ENCODE assay signal across 10 cellular contexts in the genomic region with DNA sequence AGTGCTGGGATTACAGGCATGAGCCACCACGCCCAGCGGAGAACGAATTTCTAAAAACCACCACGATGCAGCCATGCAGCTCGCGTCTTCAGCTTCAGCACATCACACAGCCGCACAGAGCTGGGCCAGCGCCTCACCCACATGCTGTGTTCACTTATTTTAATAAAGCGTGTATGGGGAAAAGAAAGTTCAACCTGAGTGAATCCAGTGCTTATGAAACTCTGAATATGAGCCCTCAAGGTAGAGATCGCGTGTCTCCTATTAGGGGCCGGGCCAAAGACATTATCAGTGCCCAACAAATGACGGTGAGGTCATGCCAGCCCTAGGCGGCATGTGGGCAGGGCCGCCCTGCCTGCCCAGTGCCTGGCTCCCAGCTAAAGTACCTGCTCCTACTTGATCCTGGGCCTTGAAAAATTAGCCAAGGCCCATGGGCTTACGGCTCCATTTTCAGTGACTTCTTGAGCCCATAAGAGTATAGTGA. TPM values are rescaled to one million over a fixed set of nuclear protein-coding genes. Genes with fewer than 3 reads are reported as not detected.
DNase-seq lines count a peak whose midpoint lies in the region; ATAC-seq and TF ChIP-seq lines count a peak whose summit lies in the region.
"Had no signal": no experiment of that assay in that cellular context is flagged by ENCODE, and none has a peak within 500 bp of the region (broad histone marks: within the 10 kb centered on the region; RNA-seq: fewer than 3 reads in every experiment).

No MANE protein-coding gene starts in this region.

- H3K27me3 ChIP-seq in body of pancreas, result no peaks in the 10 kb centered on the region

- H3K4me1 ChIP-seq in body of pancreas, result peaks cover 23% of the 10 kb centered on the region

- TF ChIP-seq CTCF in GM10266 (IDR thresholded peaks at IDR 0.05; ENCODE audit: control insufficient read depth, insufficient read depth, low read depth, missing control alignments), result no peak
- TF ChIP-seq CTCF in GM20000 (IDR thresholded peaks at IDR 0.05; ENCODE audit: extremely low read depth, missing control alignments), result no peak
- TF ChIP-seq CTCF in body of pancreas (IDR thresholded peaks at IDR 0.05), result no peak

- no peaks in the 10 kb centered on the region for H3K36me3 Mint-ChIP-seq in natural killer cell treated with Interleukin-12 subunit alpha and Interleukin-12 subunit beta and Interleukin-15 and Interleukin-18, amount 100 ng/mL, for 72 hours

- H3K27me3 Mint-ChIP-seq in natural killer cell treated with Interleukin-12 subunit alpha and Interleukin-12 subunit beta and Interleukin-15 and Interleukin-18, amount 100 ng/mL, for 72 hours, result peaks cover 0 to 11% of the 10 kb centered on the region in 2 donors

- WGBS in body of pancreas, 2 donors, result 83 to 90% methylated on average over 9 to 13 of the region's 16 CpGs

- no peak overlapping the region for H3K27ac Mint-ChIP-seq in natural killer cell treated with Interleukin-12 subunit alpha and Interleukin-12 subunit beta and Interleukin-15 and Interleukin-18, amount 100 ng/mL, for 72 hours

- H3K9me3 ChIP-seq in body of pancreas, result no peaks in the 10 kb centered on the region

- H3K9me3 Mint-ChIP-seq in natural killer cell treated with Interleukin-12 subunit alpha and Interleukin-12 subunit beta and Interleukin-15 and Interleukin-18, amount 100 ng/mL, for 72 hours, result no peaks in the 10 kb centered on the region

- H3K36me3 ChIP-seq in body of pancreas (replicated peaks in 1 of 2; ENCODE audit: insufficient read depth in 1 of 2, low read depth in 2 of 2), result no peaks in the 10 kb centered on the region

- peak; percentile 35 for DNase-seq in GM10266 (ENCODE audit: extremely low spot score)
- peak; percentile 26 for DNase-seq in GM20000 (ENCODE audit: low spot score)
- DNase-seq in body of pancreas, result peak in 2 of 4 donors; percentile 45 to 64
- DNase-seq in activated CD4-positive, alpha-beta T cell treated with anti-CD3 and anti-CD28 coated beads, Interleukin-2, amount 50 U/mL, for 1 hour, result no peak
- DNase-seq in mucosa of gallbladder (ENCODE audit: low spot score), result no peak
- no peak for DNase-seq in natural killer cell treated with Interleukin-12 subunit alpha and Interleukin-12 subunit beta and Interleukin-15 and Interleukin-18, amount 100 ng/mL, for 72 hours (ENCODE audit: low spot score)
- no peak for DNase-seq in posterior vena cava (ENCODE audit: low spot score)
- DNase-seq: NCI-H1417, T-helper 1 cell had no signal

- TF ChIP-seq POLR2A in body of pancreas (IDR thresholded peaks at IDR 0.05), result no peak

- intact Hi-C loops in body of pancreas (cut with DNase I), result no loop called here
- intact Hi-C loops in posterior vena cava (cut with DNase I), result no loop called here

- no peak overlapping the region for H3K4me3 ChIP-seq in body of pancreas

- H3K4me1 Mint-ChIP-seq in natural killer cell treated with Interleukin-12 subunit alpha and Interleukin-12 subunit beta and Interleukin-15 and Interleukin-18, amount 100 ng/mL, for 72 hours (ENCODE audit: low read depth in 2 of 2), result peaks cover 10 to 17% of the 10 kb centered on the region in 2 donors

- H3K4me3 Mint-ChIP-seq in natural killer cell treated with Interleukin-12 subunit alpha and Interleukin-12 subunit beta and Interleukin-15 and Interleukin-18, amount 100 ng/mL, for 72 hours, result no peak overlapping the region

- ATAC-seq in HG03066 (IDR thresholded peaks at IDR 0.05; ENCODE audit: low read depth, unreplicated experiment) (peak; percentile 73), body of pancreas (peak; percentile 50)
- ATAC-seq in natural killer cell treated with Interleukin-12 subunit alpha and Interleukin-12 subunit beta and Interleukin-15 and Interleukin-18, amount 100 ng/mL, for 72 hours, result no peak

- no peak overlapping the region for H3K27ac ChIP-seq in body of pancreas

RNA-seq across cellular contexts. Expression of gene SPRED2, which starts 44.3 kb away (rescaled TPM):
- total RNA-seq in body of pancreas (10 to 100 TPM; 16.1 to 16.2 TPM), mucosa of gallbladder (34.7 TPM), posterior vena cava (10 to 100 TPM; 21.9 to 28.3 TPM)
- total RNA-seq in natural killer cell treated with Interleukin-12 subunit alpha and Interleukin-12 subunit beta and Interleukin-15 and Interleukin-18, amount 100 ng/mL, for 72 hours, result 10 to 100 TPM in 1 of 2 donors, 1 to 10 TPM in 1; 9.8 to 26.0 TPM

Comparison
In these comparisons a context has a peak if more than half of its experiments do, and no peak if none do; other contexts are left out.
1. DNase-seq: peak in GM10266 (single experiment) and GM20000 (single experiment); none in activated CD4-positive, alpha-beta T cell treated with anti-CD3 and anti-CD28 coated beads, Interleukin-2, amount 50 U/mL, for 1 hour (single experiment), mucosa of gallbladder (single experiment), natural killer cell treated with Interleukin-12 subunit alpha and Interleukin-12 subunit beta and Interleukin-15 and Interleukin-18, amount 100 ng/mL, for 72 hours (single experiment) and posterior vena cava (single experiment).
2. ATAC-seq: peak in HG03066 (single experiment) and body of pancreas (single experiment); none in natural killer cell treated with Interleukin-12 subunit alpha and Interleukin-12 subunit beta and Interleukin-15 and Interleukin-18, amount 100 ng/mL, for 72 hours (0 of 2).